In genomic region chr6:153941768-153942167, GRCh38 we compare ENCODE assay signal across 31 cellular contexts.
A peak's percentile ranks its signal among the peaks of the same experiment; 100 is the strongest.
DNase-seq lines count a peak whose midpoint lies in the region; ATAC-seq and TF ChIP-seq lines count a peak whose summit lies in the region.
"Had no signal": no experiment of that assay in that cellular context is flagged by ENCODE, and none has a peak within 500 bp of the region (broad histone marks: within the 10 kb centered on the region; RNA-seq: fewer than 3 reads in every experiment).

No MANE protein-coding gene starts in this region.

- H3K4me1 ChIP-seq in Caco-2 (peaks cover 34% of the 10 kb centered on the region), mucosa of descending colon (ENCODE audit: low read depth) (no peaks in the 10 kb centered on the region)
- H3K4me1 ChIP-seq: adrenal gland, esophagus squamous epithelium, foreskin keratinocyte, upper lobe of right lung had no signal

- H3K36me3 ChIP-seq in Caco-2 (ENCODE audit: control insufficient read depth, insufficient read depth, low read length): no peaks in the 10 kb centered on the region; the same call in 1 of the 2 replicates
- no peaks in the 10 kb centered on the region for H3K36me3 ChIP-seq in mucosa of descending colon (ENCODE audit: low read depth)
- H3K36me3 ChIP-seq: adrenal gland, esophagus squamous epithelium, upper lobe of right lung had no signal

- TF ChIP-seq CTCF in Caco-2 (IDR thresholded peaks at IDR 0.05; ENCODE audit: insufficient read depth in 1 of 2, low read depth in 1 of 2, low read length in 1 of 2, severe bottlenecking in 1 of 2, unreplicated experiment in 1 of 2) (no peak), mucosa of descending colon (IDR thresholded peaks at IDR 0.05) (no peak)

- no peaks in the 10 kb centered on the region for H3K9me3 Mint-ChIP-seq in Caco-2 (ENCODE audit: unreplicated experiment)
- H3K9me3 Mint-ChIP-seq in activated naive CD4-positive, alpha-beta T cell treated with anti-CD3 and anti-CD28 coated beads, Interleukin-2, amount 50 U/mL, for 72 hours: no peaks in the 10 kb centered on the region
- H3K9me3 Mint-ChIP-seq: activated CD8-positive, alpha-beta T cell treated with anti-CD3 and anti-CD28 coated beads for 36 hours; activated T-helper 1 cell treated with anti-CD3 and anti-CD28 coated beads, Interleukin-12 subunit alpha, Interleukin-12 subunit beta, Interleukin-2, Interleukin-4 antibody, amounts not matched to agents 30 ng/mL and 10 ng/mL and 1 ng/mL, durations not matched to agents 14 hours and 24 hours and 36 hours had no signal

- CTCF ChIA-PET in Caco-2 (lab: Charles Lee): no interaction called here

- intact Hi-C loops in Caco-2 (cut with micrococcal nuclease; ENCODE audit: unreplicated experiment): loop anchor here (5.0 to 10.0 kb wide), 2 partner anchors 124 to 217 kb away; no protein-coding TSS in a partner anchor
- intact Hi-C loops in mucosa of descending colon (cut with DNase I, micrococcal nuclease): no loop called here

- H3K9me3 ChIP-seq in Caco-2 (0 out of 2 replicates have a peak, but pooled peaks cover 2% of the 10 kb centered on the region), mucosa of descending colon (no peaks in the 10 kb centered on the region)
- H3K9me3 ChIP-seq: adrenal gland, esophagus squamous epithelium, upper lobe of right lung had no signal

- H3K27ac Mint-ChIP-seq in Caco-2 (ENCODE audit: unreplicated experiment): peak overlapping the region; percentile 13
- no peak overlapping the region for H3K27ac Mint-ChIP-seq in activated naive CD4-positive, alpha-beta T cell treated with anti-CD3 and anti-CD28 coated beads, Interleukin-2, amount 50 U/mL, for 72 hours
- H3K27ac Mint-ChIP-seq: activated CD8-positive, alpha-beta T cell treated with anti-CD3 and anti-CD28 coated beads for 36 hours; activated T-helper 1 cell treated with anti-CD3 and anti-CD28 coated beads, Interleukin-12 subunit alpha, Interleukin-12 subunit beta, Interleukin-2, Interleukin-4 antibody, amounts not matched to agents 30 ng/mL and 10 ng/mL and 1 ng/mL, durations not matched to agents 14 hours and 24 hours and 36 hours; CD4-positive, CD25-positive, alpha-beta regulatory T cell; natural killer cell treated with Interleukin-12 subunit alpha and Interleukin-12 subunit beta and Interleukin-15 and Interleukin-18, amount 100 ng/mL, for 72 hours; stimulated activated effector memory CD8-positive, alpha-beta T cell treated with anti-CD3 and anti-CD28 coated beads, Interleukin-12 subunit alpha, Interleukin-12 subunit beta, amount 100 ng/mL, for 72 hours had no signal

- no peaks in the 10 kb centered on the region for H3K27me3 ChIP-seq in Caco-2 (replicated peaks; ENCODE audit: control insufficient read depth, insufficient read depth, low read length)
- H3K27me3 ChIP-seq: adrenal gland, esophagus squamous epithelium, foreskin keratinocyte, upper lobe of right lung had no signal

- ATAC-seq in GM18909 (IDR thresholded peaks at IDR 0.05; ENCODE audit: poor library complexity, unreplicated experiment) (peak; percentile 18), mucosa of descending colon (peak; percentile 91)
- no peak for ATAC-seq in activated naive CD4-positive, alpha-beta T cell treated with anti-CD3 and anti-CD28 coated beads, Interleukin-2, amount 50 U/mL, for 72 hours
- ATAC-seq: activated CD8-positive, alpha-beta T cell treated with anti-CD3 and anti-CD28 coated beads for 36 hours; foreskin keratinocyte; stimulated activated effector memory CD8-positive, alpha-beta T cell treated with anti-CD3 and anti-CD28 coated beads, Interleukin-12 subunit alpha, Interleukin-12 subunit beta, amount 100 ng/mL, for 72 hours; upper lobe of right lung had no signal

- POLR2A ChIA-PET in Caco-2 (lab: Charles Lee): no interaction called here

- DNase-seq in Caco-2 (peak; percentile 78 to 83), NCI-H69 (lab: John Stamatoyannopoulos, UW) (peak; percentile 26), mucosa of descending colon (peak in 2 of 3 donors; percentile 19 to 63), cerebellar cortex (ENCODE audit: low spot score) (no peak), DMS114 treated with DMSO at 0.1 percent for 48 hours (lab: John Stamatoyannopoulos, UW; ENCODE audit: unreplicated experiment) (no peak), islet precursor cell (no peak)
- no peak for DNase-seq in activated naive CD4-positive, alpha-beta T cell treated with anti-CD3 and anti-CD28 coated beads, Interleukin-2, amount 50 U/mL, for 72 hours (ENCODE audit: low spot score in 2 of 2)
- DNase-seq: activated CD4-positive, alpha-beta T cell treated with anti-CD3 and anti-CD28 coated beads for 1 hour; activated CD8-positive, alpha-beta memory T cell treated with anti-CD3 and anti-CD28 coated beads, Interleukin-2, amount 50 U/mL, for 48 hours; activated CD8-positive, alpha-beta T cell treated with anti-CD3 and anti-CD28 coated beads for 36 hours; activated naive CD4-positive, alpha-beta T cell treated with Interleukin-2 at 50 U/mL for 16 hours; adrenal gland; CD4-positive, CD25-positive, alpha-beta regulatory T cell; dorsolateral prefrontal cortex; esophagus squamous epithelium; foreskin keratinocyte; head of caudate nucleus; Kasumi-1; kidney glomerular epithelial cell; NCI-H1436 treated with DMSO at 0.1 percent for 48 hours; NCI-H2081 treated with DMSO at 0.1 percent for 48 hours; NCI-H2227 treated with DMSO at 0.1 percent for 48 hours; SIG-M5; substantia nigra; SW 1271; upper lobe of right lung had no signal

- peaks cover 6% of the 10 kb centered on the region for H3K36me3 Mint-ChIP-seq in Caco-2 (ENCODE audit: insufficient read depth, unreplicated experiment)
- H3K36me3 Mint-ChIP-seq in activated naive CD4-positive, alpha-beta T cell treated with anti-CD3 and anti-CD28 coated beads, Interleukin-2, amount 50 U/mL, for 72 hours: no peaks in the 10 kb centered on the region
- H3K36me3 Mint-ChIP-seq: CD4-positive, CD25-positive, alpha-beta regulatory T cell; natural killer cell treated with Interleukin-12 subunit alpha and Interleukin-12 subunit beta and Interleukin-15 and Interleukin-18, amount 100 ng/mL, for 72 hours; stimulated activated effector memory CD8-positive, alpha-beta T cell treated with anti-CD3 and anti-CD28 coated beads, Interleukin-12 subunit alpha, Interleukin-12 subunit beta, amount 100 ng/mL, for 72 hours had no signal

- H3K4me3 ChIP-seq in Caco-2 (ENCODE audit: low read depth, low read length): no peak overlapping the region
- H3K4me3 ChIP-seq in mucosa of descending colon: no peak overlapping the region
- H3K4me3 ChIP-seq: adrenal gland, dorsolateral prefrontal cortex, esophagus squamous epithelium, lung, upper lobe of right lung had no signal

- peaks cover 15% of the 10 kb centered on the region for H3K4me1 Mint-ChIP-seq in Caco-2 (ENCODE audit: low read depth, unreplicated experiment)
- H3K4me1 Mint-ChIP-seq: CD4-positive, CD25-positive, alpha-beta regulatory T cell; stimulated activated effector memory CD8-positive, alpha-beta T cell treated with anti-CD3 and anti-CD28 coated beads, Interleukin-12 subunit alpha, Interleukin-12 subunit beta, amount 100 ng/mL, for 72 hours had no signal

- H3K27me3 Mint-ChIP-seq in Caco-2 (ENCODE audit: insufficient read depth, unreplicated experiment): no peaks in the 10 kb centered on the region
- H3K27me3 Mint-ChIP-seq: natural killer cell treated with Interleukin-12 subunit alpha and Interleukin-12 subunit beta and Interleukin-15 and Interleukin-18, amount 100 ng/mL, for 72 hours had no signal

- BruUV-seq in Caco-2 (replicated peaks; lab: Mats Ljungman, UMichigan): no TSS peak

- no peak overlapping the region for H3K4me3 Mint-ChIP-seq in Caco-2 (ENCODE audit: unreplicated experiment)
- H3K4me3 Mint-ChIP-seq: activated CD8-positive, alpha-beta T cell treated with anti-CD3 and anti-CD28 coated beads for 36 hours; activated T-helper 1 cell treated with anti-CD3 and anti-CD28 coated beads, Interleukin-12 subunit alpha, Interleukin-12 subunit beta, Interleukin-2, Interleukin-4 antibody, amounts not matched to agents 30 ng/mL and 10 ng/mL and 1 ng/mL, durations not matched to agents 14 hours and 24 hours and 36 hours; CD4-positive, CD25-positive, alpha-beta regulatory T cell; natural killer cell treated with Interleukin-12 subunit alpha and Interleukin-12 subunit beta and Interleukin-15 and Interleukin-18, amount 100 ng/mL, for 72 hours; stimulated activated effector memory CD8-positive, alpha-beta T cell treated with anti-CD3 and anti-CD28 coated beads, Interleukin-12 subunit alpha, Interleukin-12 subunit beta, amount 100 ng/mL, for 72 hours had no signal

Comparison
In these comparisons a context has a peak if more than half of its experiments do, and no peak if none do; other contexts are left out.
1. DNase-seq: peak in Caco-2 (2 of 2), NCI-H69 (single experiment) and mucosa of descending colon (2 of 3); none in cerebellar cortex (single experiment), activated naive CD4-positive, alpha-beta T cell treated with anti-CD3 and anti-CD28 coated beads, Interleukin-2, amount 50 U/mL, for 72 hours (0 of 2), DMS114 treated with DMSO at 0.1 percent for 48 hours (single experiment) and islet precursor cell (single experiment).
2. ATAC-seq: peak in GM18909 (single experiment) and mucosa of descending colon (single experiment); none in activated naive CD4-positive, alpha-beta T cell treated with anti-CD3 and anti-CD28 coated beads, Interleukin-2, amount 50 U/mL, for 72 hours (0 of 2).